In genomic region chr12:124851344-124851743, GRCh38 we compare ENCODE assay signal across 1 cellular context.
TF ChIP-seq lines count a peak whose summit lies in the region.

No MANE protein-coding gene starts in this region.

TF ChIP-seq in HepG2, 621 proteins besides CTCF, POLR2A, EP300 and RAD21 (continued from another document):
- TF ChIP-seq HMGXB3 (CRISPR knock-in tag; IDR thresholded peaks at IDR 0.05; ENCODE audit: borderline replicate concordance), result no peak
- no peak for TF ChIP-seq ZBTB38 (CRISPR knock-in tag; IDR thresholded peaks at IDR 0.05)
- peak; percentile 34; the same call in 1 of the 2 replicates for TF ChIP-seq HNF4A (CRISPR knock-in tag; IDR thresholded peaks at IDR 0.05)
- no peak for TF ChIP-seq ZBTB3 (CRISPR knock-in tag; IDR thresholded peaks at IDR 0.05; ENCODE audit: borderline replicate concordance, low read depth)
- TF ChIP-seq ERF (CRISPR knock-in tag; IDR thresholded peaks at IDR 0.05), result 0 out of 2 replicates have a peak, but pooled peaks have one; percentile 18
- TF ChIP-seq SOX5 (CRISPR knock-in tag; IDR thresholded peaks at IDR 0.05; ENCODE audit: borderline replicate concordance), result peak; percentile 32; the same call in 1 of the 2 replicates
- TF ChIP-seq ZNF768 (CRISPR knock-in tag; IDR thresholded peaks at IDR 0.05), result no peak
- peak; percentile 55; the same call in 1 of the 2 replicates for TF ChIP-seq ZBTB33 (CRISPR knock-in tag; IDR thresholded peaks at IDR 0.05)
- peak; percentile 47; the same call in 1 of the 2 replicates for TF ChIP-seq MED1 (CRISPR knock-in tag; IDR thresholded peaks at IDR 0.05)
- TF ChIP-seq ZNF605 (CRISPR knock-in tag; IDR thresholded peaks at IDR 0.05), result no peak
- 0 out of 2 replicates have a peak, but pooled peaks have one; percentile 31 for TF ChIP-seq EHMT2 (IDR thresholded peaks at IDR 0.05; ENCODE audit: borderline replicate concordance, low read depth, low read length)
- TF ChIP-seq ZBTB39 (CRISPR knock-in tag; IDR thresholded peaks at IDR 0.05), result no peak
- TF ChIP-seq FOSL2 (CRISPR knock-in tag; IDR thresholded peaks at IDR 0.05), result peak; percentile 52
- TF ChIP-seq ATF7-NPFF (CRISPR knock-in tag; IDR thresholded peaks at IDR 0.05; ENCODE audit: low read depth), result no peak
- no peak for TF ChIP-seq ATF5 (CRISPR knock-in tag; IDR thresholded peaks at IDR 0.05; ENCODE audit: low read depth)
- peak; percentile 78 for TF ChIP-seq ZNF362 (CRISPR knock-in tag; IDR thresholded peaks at IDR 0.05; ENCODE audit: borderline replicate concordance)
- peak; percentile 22; the same call in 1 of the 2 replicates for TF ChIP-seq HOXA3 (CRISPR knock-in tag; IDR thresholded peaks at IDR 0.05)
- TF ChIP-seq SAP130 (CRISPR knock-in tag; IDR thresholded peaks at IDR 0.05; ENCODE audit: low read depth), result peak; percentile 58
- peak; percentile 31; the same call in 1 of the 2 replicates for TF ChIP-seq SALL1 (CRISPR knock-in tag; IDR thresholded peaks at IDR 0.05)
- 0 out of 2 replicates have a peak, but pooled peaks have one; percentile 17 for TF ChIP-seq PAXIP1 (CRISPR knock-in tag; conservative IDR thresholded peaks at IDR 0.05)
- TF ChIP-seq JUN (CRISPR knock-in tag; IDR thresholded peaks at IDR 0.05), result 0 out of 2 replicates have a peak, but pooled peaks have one; percentile 27
- 0 out of 2 replicates have a peak, but pooled peaks have one; percentile 11 for TF ChIP-seq MAFF (IDR thresholded peaks at IDR 0.05; ENCODE audit: low read depth, low read length)
